In genomic region chrX:131741103-131741581, GRCh38 we compare ENCODE assay signal across 10 cellular contexts.
A peak's percentile ranks its signal among the peaks of the same experiment; 100 is the strongest.
DNase-seq lines count a peak whose midpoint lies in the region; ATAC-seq, FAIRE-seq and TF ChIP-seq lines count a peak whose summit lies in the region.
"Had no signal": no experiment of that assay in that cellular context is flagged by ENCODE, and none has a peak within 500 bp of the region (broad histone marks: within the 10 kb centered on the region; RNA-seq: fewer than 3 reads in every experiment).

No MANE protein-coding gene starts in this region.

- H3K36me3 Mint-ChIP-seq in activated T-helper 1 cell treated with anti-CD3 and anti-CD28 coated beads, Interleukin-12 subunit alpha, Interleukin-12 subunit beta, Interleukin-2, Interleukin-4 antibody, amounts not matched to agents 30 ng/mL and 10 ng/mL and 1 ng/mL, durations not matched to agents 14 hours and 24 hours and 36 hours (ENCODE audit: low read depth), result peaks cover 18% of the 10 kb centered on the region

- 35 to 94% methylated on average over 7 to 12 of the region's 12 CpGs for WGBS in transverse colon (ENCODE audit: low coverage in 1 of 2), 2 donors
- WGBS in prostate gland, result 95% methylated on average over 8 of the region's 12 CpGs

- H3K27ac ChIP-seq in transverse colon (peak overlapping the region in 2 of 4 donors; percentile 72), prostate gland (no peak overlapping the region)

- ATAC-seq in HG03469 (IDR thresholded peaks at IDR 0.05; ENCODE audit: unreplicated experiment), result no peak

- FAIRE-seq in frontal cortex (lab: Jason Lieb, UNC), result peak; percentile 51

- peak; percentile 66 for DNase-seq in activated T-helper 1 cell treated with Interleukin-2 at 50 U/mL for 16 hours (ENCODE audit: low read depth)
- no peak for DNase-seq in activated T-helper 1 cell treated with anti-CD3 and anti-CD28 coated beads, Interleukin-12 subunit alpha, Interleukin-12 subunit beta, Interleukin-2, Interleukin-4 antibody, amounts not matched to agents 30 ng/mL and 10 ng/mL and 1 ng/mL, durations not matched to agents 14 hours and 24 hours and 36 hours (ENCODE audit: low spot score)
- peak; percentile 19 for DNase-seq in NCI-H69 (lab: John Stamatoyannopoulos, UW)
- DNase-seq in frontal cortex (ENCODE audit: low spot score in 2 of 2), result no peak
- DNase-seq in transverse colon, result peak; percentile 91
- DNase-seq in glomerular visceral epithelial cell (ENCODE audit: extremely low spot score), result no peak
- DNase-seq in prostate gland (ENCODE audit: low spot score), result no peak
- DNase-seq: AML-193, SW 1271 had no signal

- H3K27me3 ChIP-seq in transverse colon, result no peaks in the 10 kb centered on the region
- no peaks in the 10 kb centered on the region for H3K27me3 ChIP-seq in prostate gland (replicated peaks; ENCODE audit: insufficient read depth)

- in situ Hi-C loops in transverse colon (cut with MboI; ENCODE audit: low pct_ligation_motif_present in 1 of 4, low pct_unique_long_range_greater_than_20kb in 1 of 4, low sequenced_read_pairs in 3 of 4), result no loop called here

- H3K9me3 ChIP-seq in transverse colon, result no peaks in the 10 kb centered on the region
- H3K9me3 ChIP-seq in prostate gland, result no peaks in the 10 kb centered on the region

- TF ChIP-seq CTCF in transverse colon (IDR thresholded peaks at IDR 0.05), result peak in 1 of 5 experiments; percentile 29
- no peak for TF ChIP-seq CTCF in prostate gland (IDR thresholded peaks at IDR 0.05)

- H3K27me3 Mint-ChIP-seq in activated T-helper 1 cell treated with anti-CD3 and anti-CD28 coated beads, Interleukin-12 subunit alpha, Interleukin-12 subunit beta, Interleukin-2, Interleukin-4 antibody, amounts not matched to agents 30 ng/mL and 10 ng/mL and 1 ng/mL, durations not matched to agents 14 hours and 24 hours and 36 hours (ENCODE audit: insufficient read depth), result no peaks in the 10 kb centered on the region

- TF ChIP-seq POLR2A in transverse colon (IDR thresholded peaks at IDR 0.05), result no peak
- TF ChIP-seq POLR2A in prostate gland (IDR thresholded peaks at IDR 0.05), result no peak

- no peak for TF ChIP-seq EP300 in transverse colon (IDR thresholded peaks at IDR 0.05; ENCODE audit: low read depth)

- intact Hi-C loops in activated T-helper 1 cell treated with anti-CD3 and anti-CD28 coated beads, Interleukin-12 subunit alpha, Interleukin-12 subunit beta, Interleukin-2, Interleukin-4 antibody, amounts not matched to agents 30 ng/mL and 10 ng/mL and 1 ng/mL, durations not matched to agents 14 hours and 24 hours and 36 hours (cut with micrococcal nuclease), result no loop called here
- intact Hi-C loops in transverse colon (cut with DNase I; ENCODE audit: low total_unique reads) (no loop called here), prostate gland (cut with DNase I) (no loop called here)

- no peaks in the 10 kb centered on the region for H3K4me1 Mint-ChIP-seq in activated T-helper 1 cell treated with anti-CD3 and anti-CD28 coated beads, Interleukin-12 subunit alpha, Interleukin-12 subunit beta, Interleukin-2, Interleukin-4 antibody, amounts not matched to agents 30 ng/mL and 10 ng/mL and 1 ng/mL, durations not matched to agents 14 hours and 24 hours and 36 hours (ENCODE audit: low read depth)

- no peak overlapping the region for H3K4me3 Mint-ChIP-seq in activated T-helper 1 cell treated with anti-CD3 and anti-CD28 coated beads, Interleukin-12 subunit alpha, Interleukin-12 subunit beta, Interleukin-2, Interleukin-4 antibody, amounts not matched to agents 30 ng/mL and 10 ng/mL and 1 ng/mL, durations not matched to agents 14 hours and 24 hours and 36 hours

- H3K36me3 ChIP-seq in transverse colon (no peaks in the 10 kb centered on the region), prostate gland (no peaks in the 10 kb centered on the region)

- H3K4me1 ChIP-seq in transverse colon (no peaks in the 10 kb centered on the region), prostate gland (replicated peaks) (no peaks in the 10 kb centered on the region)

- peaks cover 4% of the 10 kb centered on the region for H3K9me3 Mint-ChIP-seq in activated T-helper 1 cell treated with anti-CD3 and anti-CD28 coated beads, Interleukin-12 subunit alpha, Interleukin-12 subunit beta, Interleukin-2, Interleukin-4 antibody, amounts not matched to agents 30 ng/mL and 10 ng/mL and 1 ng/mL, durations not matched to agents 14 hours and 24 hours and 36 hours

- H3K4me3 ChIP-seq in transverse colon (peak overlapping the region in 2 of 4 donors; percentile 22 to 32), prostate gland (no peak overlapping the region)

- H3K27ac Mint-ChIP-seq in activated T-helper 1 cell treated with anti-CD3 and anti-CD28 coated beads, Interleukin-12 subunit alpha, Interleukin-12 subunit beta, Interleukin-2, Interleukin-4 antibody, amounts not matched to agents 30 ng/mL and 10 ng/mL and 1 ng/mL, durations not matched to agents 14 hours and 24 hours and 36 hours, result no peak overlapping the region

Comparison
In these comparisons a context has a peak if more than half of its experiments do, and no peak if none do; other contexts are left out.
1. DNase-seq: peak in activated T-helper 1 cell treated with Interleukin-2 at 50 U/mL for 16 hours (single experiment), NCI-H69 (single experiment) and transverse colon (single experiment); none in activated T-helper 1 cell treated with anti-CD3 and anti-CD28 coated beads, Interleukin-12 subunit alpha, Interleukin-12 subunit beta, Interleukin-2, Interleukin-4 antibody, amounts not matched to agents 30 ng/mL and 10 ng/mL and 1 ng/mL, durations not matched to agents 14 hours and 24 hours and 36 hours (single experiment), frontal cortex (0 of 2), glomerular visceral epithelial cell (single experiment) and prostate gland (single experiment).